In the genomic region with DNA sequence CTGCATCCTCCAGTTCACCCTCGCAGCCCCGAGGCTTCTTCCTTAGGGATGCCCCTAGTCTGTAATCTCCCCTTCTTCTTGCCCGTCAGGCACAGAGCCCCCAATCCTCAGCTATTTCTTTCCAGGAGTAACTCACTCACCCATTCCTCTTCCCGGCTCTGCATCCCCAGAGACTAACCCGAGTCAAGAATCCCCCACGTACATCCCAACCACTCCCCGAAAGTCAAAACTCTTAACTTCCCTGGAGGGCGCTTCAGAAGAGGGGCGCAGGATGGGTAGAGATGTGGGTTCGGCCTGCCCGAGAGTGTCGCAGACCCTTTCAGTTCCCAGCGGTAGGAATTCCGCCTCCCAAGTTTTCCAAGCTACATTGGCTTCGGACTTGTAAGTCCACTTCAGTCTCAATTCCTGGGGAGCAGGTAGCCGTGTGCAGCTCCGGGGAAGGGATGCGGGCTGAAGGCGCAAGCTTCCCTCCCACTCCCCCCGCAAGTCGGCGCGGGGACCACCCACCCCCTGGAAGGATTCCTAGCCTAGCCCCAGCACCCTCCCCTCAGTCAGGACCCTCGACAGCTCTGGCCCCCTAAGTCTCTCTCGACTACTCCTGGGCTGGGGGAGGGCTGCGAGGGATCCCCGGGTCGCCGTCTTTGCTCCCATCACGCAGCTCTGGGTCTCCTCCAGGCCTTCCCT, we compare ENCODE assay signal across 8 cellular contexts. TPM values are rescaled to one million over a fixed set of nuclear protein-coding genes. Genes with fewer than 3 reads are reported as not detected.
A peak's percentile ranks its signal among the peaks of the same experiment; 100 is the strongest.
DNase-seq lines count a peak whose midpoint lies in the region; ATAC-seq and TF ChIP-seq lines count a peak whose summit lies in the region.

No MANE protein-coding gene starts in this region.

- peak; percentile 61 for DNase-seq in GM23248
- peak; percentile 41 for DNase-seq in RPMI7951 (ENCODE audit: low read depth)
- DNase-seq in fibroblast of mammary gland (ENCODE audit: low read depth) = peak; percentile 30
- no peak for DNase-seq in DMS114 treated with DMSO at 0.1 percent for 48 hours (lab: John Stamatoyannopoulos, UW; ENCODE audit: unreplicated experiment)

- WGBS in GM23248 (ENCODE audit: low coverage in 1 of 2, low lambda C conversion rate in 2 of 2, missing lambda C conversion rate in 2 of 2), 2 experiments = 1% methylated on average over 23 to 29 of the region's 30 CpGs

- H3K9me3 ChIP-seq in GM23248 (ENCODE audit: low read depth) = no peaks in the 10 kb centered on the region
- H3K9me3 ChIP-seq in parathyroid adenoma (ENCODE audit: control insufficient read depth, low read length) = no peaks in the 10 kb centered on the region

- H3K4me1 ChIP-seq in GM23248 (ENCODE audit: insufficient read depth) (peaks cover 42% of the 10 kb centered on the region), parathyroid adenoma (peaks cover 4% of the 10 kb centered on the region)

- H3F3A ChIP-seq in GM23248 (ENCODE audit: insufficient read depth) = peaks cover 63% of the 10 kb centered on the region

- no peaks in the 10 kb centered on the region for H3K9me2 ChIP-seq in GM23248 (ENCODE audit: insufficient read depth)

- TF ChIP-seq CTCF in fibroblast of mammary gland (conservative IDR thresholded peaks at IDR 0.05; ENCODE audit: control insufficient read depth, insufficient read depth, low read depth, low read length) (no peak), parathyroid adenoma (IDR thresholded peaks at IDR 0.05) (no peak)

- H4K20me1 ChIP-seq in GM23248 (ENCODE audit: insufficient read depth) = 0 out of 2 replicates have a peak, but pooled peaks cover 3% of the 10 kb centered on the region

- H3K36me3 ChIP-seq in GM23248 (ENCODE audit: low read depth) (no peaks in the 10 kb centered on the region), parathyroid adenoma (ENCODE audit: control insufficient read depth, insufficient read depth, low read length) (no peaks in the 10 kb centered on the region)

- H3K79me2 ChIP-seq in GM23248 (ENCODE audit: insufficient read depth) (peaks cover 64% of the 10 kb centered on the region), parathyroid adenoma (no peaks in the 10 kb centered on the region)

- H3K4me2 ChIP-seq in GM23248 (ENCODE audit: unreplicated experiment) = peak overlapping the region; percentile 76
- peak overlapping the region; percentile 42 for H3K4me2 ChIP-seq in parathyroid adenoma (ENCODE audit: low read length)

- H3K4me3 ChIP-seq in GM23248 (peak overlapping the region; percentile 92), fibroblast of mammary gland (ENCODE audit: control insufficient read depth, low read depth, low read length) (peak overlapping the region; percentile 61), parathyroid adenoma (ENCODE audit: low read depth, low read length) (peak overlapping the region; percentile 5)

- H3K9ac ChIP-seq in GM23248 = peak overlapping the region; percentile 81
- no peak overlapping the region for H3K9ac ChIP-seq in parathyroid adenoma

- H3K27ac ChIP-seq in GM23248 (peak overlapping the region; percentile 48), parathyroid adenoma (no peak overlapping the region)

- H3K27me3 ChIP-seq in GM23248 (replicated peaks; ENCODE audit: insufficient read depth) (no peaks in the 10 kb centered on the region), parathyroid adenoma (ENCODE audit: control insufficient read depth, insufficient read depth, low read length) (no peaks in the 10 kb centered on the region)

- ATAC-seq in HG03457 (IDR thresholded peaks at IDR 0.05; ENCODE audit: unreplicated experiment) = no peak
- no peak for ATAC-seq in HG03439 (IDR thresholded peaks at IDR 0.05; ENCODE audit: unreplicated experiment)
- ATAC-seq in HG03442 (IDR thresholded peaks at IDR 0.05; ENCODE audit: unreplicated experiment) = no peak

- in situ Hi-C loops in GM23248 (cut with MboI) = loop anchor here (10.0 kb wide), 1 partner anchor 1635 kb away; no protein-coding TSS in a partner anchor

- H2AFZ ChIP-seq in GM23248 (peak overlapping the region; percentile 66), parathyroid adenoma (no peak overlapping the region)

RNA-seq across cellular contexts. Expression of gene BDNF, which starts 0.9 kb away (rescaled TPM):
- total RNA-seq in GM23248 (2014; rRNA removed; shearing (Covaris generic)) = 63.6 and 64.1 TPM in 2 replicates
- 58.1 and 59.7 TPM in 2 replicates for polyA plus RNA-seq in GM23248 (2016; fragmentation: Nextera tagmentation; extraction: Ambion mirVana)
- total RNA-seq in RPMI7951 (2014; rRNA removed; shearing (Covaris generic)) = 4.8 and 4.9 TPM in 2 replicates

Comparison
In these comparisons a context has a peak if more than half of its experiments do, and no peak if none do; other contexts are left out.
1. H3K4me3 ChIP-seq: peak in every context shown above with its lines; median percentile 92 in GM23248; 61 in fibroblast of mammary gland; 5 in parathyroid adenoma.
2. RNA of gene BDNF, which starts 0.9 kb away (total RNA-seq): 63.6 to 64.1 TPM in GM23248; 4.8 to 4.9 TPM in RPMI7951; every median in the first group is over 10 times any median in the second.